1 cellular context compared by ENCODE assay signal in genomic region chr6:155115893-155116570, GRCh38.
TF ChIP-seq lines count a peak whose summit lies in the region.

No MANE protein-coding gene starts in this region.

TF ChIP-seq in IMR-90, 13 proteins besides CTCF, POLR2A, EP300 and RAD21:
- no peak for TF ChIP-seq CEBPB (IDR thresholded peaks at IDR 0.05; ENCODE audit: low read depth, low read length)
- TF ChIP-seq RCOR1 (IDR thresholded peaks at IDR 0.05; ENCODE audit: insufficient replicate concordance, low read length), result no peak
- no peak for TF ChIP-seq FOS (IDR thresholded peaks at IDR 0.05; ENCODE audit: low read depth, low read length)
- no peak for TF ChIP-seq BHLHE40 (IDR thresholded peaks at IDR 0.05; ENCODE audit: low read depth, low read length)
- TF ChIP-seq ELK1 (IDR thresholded peaks at IDR 0.05; ENCODE audit: borderline replicate concordance, low read depth, low read length), result no peak
TF ChIP-seq in IMR-90: peak in this region for 0.
